In the genomic region with DNA sequence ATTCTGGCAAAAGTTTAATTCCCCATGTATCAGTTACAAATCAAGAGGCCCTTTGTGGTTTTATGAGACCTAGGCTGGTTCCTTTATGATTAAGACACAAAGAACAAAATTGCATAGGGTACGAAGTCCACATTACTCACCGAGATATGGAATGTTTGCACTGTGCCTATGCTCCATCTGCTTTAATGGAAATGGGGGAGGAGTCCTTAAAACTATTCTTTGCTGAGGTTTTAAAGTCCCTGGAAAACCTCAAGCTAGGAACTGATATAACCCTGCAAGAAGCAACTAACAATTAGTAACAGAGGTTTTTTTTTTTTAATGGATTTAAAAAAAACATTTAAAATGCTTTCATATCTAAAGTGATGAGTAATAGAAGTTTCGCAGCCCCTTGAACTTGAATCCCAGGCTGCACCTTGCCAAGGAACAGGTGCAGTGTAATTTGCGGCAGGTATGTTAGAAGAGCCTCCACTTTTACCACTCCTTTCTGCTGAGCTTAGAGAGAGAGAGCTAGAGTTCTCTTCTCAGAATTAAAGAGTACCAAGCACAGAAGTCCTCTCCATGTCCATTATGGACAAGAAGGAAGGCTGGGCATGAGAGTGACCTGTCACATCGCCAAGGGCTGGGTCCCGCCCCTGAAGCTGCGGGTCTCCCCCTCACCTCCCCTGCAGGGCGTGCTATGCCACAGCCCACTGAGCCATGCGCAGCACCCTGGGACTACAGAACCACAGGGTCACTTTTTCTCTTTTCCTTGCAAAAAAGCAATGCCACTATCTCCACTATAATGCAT, we compare ENCODE assay signal across 7 cellular contexts. TPM values are rescaled to one million over a fixed set of nuclear protein-coding genes. Genes with fewer than 3 reads are reported as not detected.
DNase-seq lines count a peak whose midpoint lies in the region; ATAC-seq, FAIRE-seq and TF ChIP-seq lines count a peak whose summit lies in the region.

No MANE protein-coding gene starts in this region.

- H3K4me1 ChIP-seq in PC-9 (replicated peaks; ENCODE audit: insufficient read depth) (peaks cover 49% of the 10 kb centered on the region), endocrine pancreas (ENCODE audit: control insufficient read depth, insufficient read depth, low read length) (peaks cover 12% of the 10 kb centered on the region), sigmoid colon (peaks cover 0 to 42% (median 36%) of the 10 kb centered on the region in 4 donors)

- TF ChIP-seq POLR2A in H54 (IDR thresholded peaks at IDR 0.05; ENCODE audit: low read depth, low read length) = no peak
- TF ChIP-seq POLR2A in sigmoid colon (IDR thresholded peaks at IDR 0.05) = no peak

- FAIRE-seq in H54 (lab: Jason Lieb, UNC) = peak; percentile 79

- CTCF ChIA-PET in PC-9 (lab: Charles Lee) = interaction anchor here (1.0 kb wide), 1 partner anchor 48 kb away, joined by 3 read pairs; no protein-coding TSS in a partner anchor

- H3K36me3 ChIP-seq in PC-9 (ENCODE audit: low read depth) = peaks cover 35% of the 10 kb centered on the region
- H3K36me3 ChIP-seq in endocrine pancreas (ENCODE audit: control insufficient read depth, insufficient read depth, low read length) = no peaks in the 10 kb centered on the region
- peaks cover 11 to 58% (median 18%) of the 10 kb centered on the region in 4 donors for H3K36me3 ChIP-seq in sigmoid colon

- 11 to 42% methylated on average over 9 of the region's 9 CpGs for WGBS in sigmoid colon, 2 donors

- no peak for ATAC-seq in HG02610 (IDR thresholded peaks at IDR 0.05; ENCODE audit: unreplicated experiment)

- DNase-seq in H54 (ENCODE audit: insufficient read length, low spot score) (no peak), PC-9 (peak in 1 of 2 experiments; percentile 90), sigmoid colon (no peak), NCI-H2171 treated with DMSO at 0.1 percent for 48 hours (lab: John Stamatoyannopoulos, UW) (no peak)
- no peak for DNase-seq in activated CD4-positive, CD25-positive, alpha-beta regulatory T cell (lab: John Stamatoyannopoulos, UW)

- H3K9me3 ChIP-seq in PC-9 (ENCODE audit: insufficient read depth, low read depth) (no peaks in the 10 kb centered on the region), endocrine pancreas (ENCODE audit: control insufficient read depth, low read length) (no peaks in the 10 kb centered on the region), sigmoid colon (no peaks in the 10 kb centered on the region)

- POLR2A ChIA-PET in PC-9 (lab: Charles Lee; ENCODE audit: unreplicated experiment) = interaction anchor here (0.5 to 0.8 kb wide), 6 partner anchors 21 to 408 kb away, joined by 3 to 10 read pairs (median 4); no protein-coding TSS in a partner anchor

- no TSS peak for BruUV-seq in PC-9 (replicated peaks; lab: Mats Ljungman, UMichigan)

- H3K9me2 ChIP-seq in PC-9 (ENCODE audit: insufficient read depth) = no peaks in the 10 kb centered on the region

- H3K9ac ChIP-seq in endocrine pancreas (ENCODE audit: control insufficient read depth, insufficient read depth, low read length) = no peak overlapping the region

- H3K4me3 ChIP-seq in PC-9 (peak overlapping the region; percentile 64), endocrine pancreas (ENCODE audit: control insufficient read depth, insufficient read depth, low read length) (peak overlapping the region; percentile 43), sigmoid colon (peak overlapping the region in 1 of 4 donors; percentile 79)

- TF ChIP-seq CTCF in PC-9 (conservative IDR thresholded peaks at IDR 0.05) (no peak), sigmoid colon (IDR thresholded peaks at IDR 0.05) (no peak)

- peak overlapping the region; percentile 97 for H3K27ac ChIP-seq in PC-9
- peak overlapping the region in 3 of 4 donors; percentile 14 to 99 (median 99) for H3K27ac ChIP-seq in sigmoid colon

- H3K4me2 ChIP-seq in PC-9 = peak overlapping the region; percentile 95

- H3F3A ChIP-seq in PC-9 (ENCODE audit: insufficient read depth, low read depth) = peaks cover 45% of the 10 kb centered on the region

- TF ChIP-seq EP300 in sigmoid colon (IDR thresholded peaks at IDR 0.05) = no peak

- intact Hi-C loops in PC-9 (cut with micrococcal nuclease; ENCODE audit: unreplicated experiment) (loop anchor here (2.0 kb wide), 1 partner anchor 75 kb away; a partner anchor contains a TSS), sigmoid colon (cut with DNase I) (no loop called here)

- H4K20me1 ChIP-seq in PC-9 (ENCODE audit: insufficient read depth) = no peaks in the 10 kb centered on the region

- peaks cover 25% of the 10 kb centered on the region for H3K79me2 ChIP-seq in PC-9 (ENCODE audit: low read depth)

- H3K27me3 ChIP-seq in PC-9 (ENCODE audit: insufficient read depth, low read depth) (no peaks in the 10 kb centered on the region), endocrine pancreas (ENCODE audit: control insufficient read depth, insufficient read depth, low read length) (no peaks in the 10 kb centered on the region), sigmoid colon (no peaks in the 10 kb centered on the region)

- H2AFZ ChIP-seq in PC-9 = no peak overlapping the region

RNA-seq across cellular contexts. Expression of a gene that starts 2.3 kb away (rescaled TPM):
- total RNA-seq in PC-9 (2021) = 82.3 and 93.9 TPM in 2 replicates
- 10 to 100 TPM; 19.6 to 88.0 (median 22.9) TPM for total RNA-seq in sigmoid colon
- 100 to 1,000 TPM in 2 of 3 donors, 10 to 100 TPM in 1; 97.9 to 230 (median 161) TPM for polyA plus RNA-seq in sigmoid colon
